Comparison of ENCODE assay signal across 19 cellular contexts in the genomic region with DNA sequence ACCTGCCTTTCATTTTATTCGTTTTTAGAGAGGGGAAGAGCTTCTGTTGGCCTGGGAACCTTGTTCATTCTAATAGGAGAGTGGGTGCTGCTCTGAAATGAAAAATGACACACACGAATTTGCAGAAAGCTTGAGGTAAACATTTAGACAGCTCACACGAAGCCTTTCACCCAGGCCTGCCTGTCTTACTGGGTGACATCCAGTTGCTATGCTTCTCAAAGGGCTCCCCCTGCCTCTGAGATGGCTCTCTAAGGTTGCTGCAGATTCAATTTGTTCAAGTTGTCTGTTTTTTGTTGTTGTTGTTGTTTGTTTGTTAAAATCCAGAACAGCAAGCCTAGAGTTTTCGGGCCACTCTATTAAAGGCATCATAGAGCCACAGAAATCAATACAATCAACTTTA. TPM values are rescaled to one million over a fixed set of nuclear protein-coding genes. Genes with fewer than 3 reads are reported as not detected.
A peak's percentile ranks its signal among the peaks of the same experiment; 100 is the strongest.
DNase-seq lines count a peak whose midpoint lies in the region; ATAC-seq and TF ChIP-seq lines count a peak whose summit lies in the region.
"Had no signal": no experiment of that assay in that cellular context is flagged by ENCODE, and none has a peak within 500 bp of the region (broad histone marks: within the 10 kb centered on the region; RNA-seq: fewer than 3 reads in every experiment).

No MANE protein-coding gene starts in this region.

- peak overlapping the region in 10 of 59 donors; percentile 0 to 31 (median 12) for H3K4me3 ChIP-seq in dorsolateral prefrontal cortex
- H3K4me3 ChIP-seq: adrenal gland, prostate gland, stomach had no signal

- no peaks in the 10 kb centered on the region for H3K27me3 ChIP-seq in dorsolateral prefrontal cortex
- H3K27me3 ChIP-seq: adrenal gland, stomach had no signal

- no peaks in the 10 kb centered on the region for H3K9me3 Mint-ChIP-seq in stimulated activated effector memory CD8-positive, alpha-beta T cell treated with anti-CD3 and anti-CD28 coated beads, Interleukin-12 subunit alpha, Interleukin-12 subunit beta, amount 100 ng/mL, for 72 hours

- intact Hi-C loops in dorsolateral prefrontal cortex (cut with DNase I): loop anchor here (1.0 to 5.0 kb wide), 4 partner anchors 46 to 207 kb away; no protein-coding TSS in a partner anchor

- peak overlapping the region in 56 of 59 donors; percentile 12 to 90 (median 76) for H3K27ac ChIP-seq in dorsolateral prefrontal cortex
- H3K27ac ChIP-seq: adrenal gland, prostate gland, stomach had no signal

- H3K4me3 Mint-ChIP-seq in stimulated activated effector memory CD8-positive, alpha-beta T cell treated with anti-CD3 and anti-CD28 coated beads, Interleukin-12 subunit alpha, Interleukin-12 subunit beta, amount 100 ng/mL, for 72 hours: no peak overlapping the region
- H3K4me3 Mint-ChIP-seq: IgD-negative memory B cell, T-helper 17 cell had no signal

- H3K4me1 Mint-ChIP-seq in stimulated activated effector memory CD8-positive, alpha-beta T cell treated with anti-CD3 and anti-CD28 coated beads, Interleukin-12 subunit alpha, Interleukin-12 subunit beta, amount 100 ng/mL, for 72 hours: no peaks in the 10 kb centered on the region
- H3K4me1 Mint-ChIP-seq: IgD-negative memory B cell, T-helper 17 cell had no signal

- no peak overlapping the region for H3K27ac Mint-ChIP-seq in stimulated activated effector memory CD8-positive, alpha-beta T cell treated with anti-CD3 and anti-CD28 coated beads, Interleukin-12 subunit alpha, Interleukin-12 subunit beta, amount 100 ng/mL, for 72 hours
- H3K27ac Mint-ChIP-seq: IgD-negative memory B cell, T-helper 17 cell had no signal

- ATAC-seq in GM19438 (IDR thresholded peaks at IDR 0.05; ENCODE audit: low read depth, unreplicated experiment) (peak; percentile 86), HG03280 (IDR thresholded peaks at IDR 0.05; ENCODE audit: unreplicated experiment) (peak; percentile 68), GM18907 (IDR thresholded peaks at IDR 0.05; ENCODE audit: unreplicated experiment) (no peak)
- ATAC-seq in stimulated activated effector memory CD8-positive, alpha-beta T cell treated with anti-CD3 and anti-CD28 coated beads, Interleukin-12 subunit alpha, Interleukin-12 subunit beta, amount 100 ng/mL, for 72 hours: no peak
- ATAC-seq: T-helper 17 cell had no signal

- DNase-seq in COR-L47 (lab: John Stamatoyannopoulos, UW): peak; percentile 19
- peak in 8 of 10 donors; percentile 38 to 78 (median 57) for DNase-seq in dorsolateral prefrontal cortex
- DNase-seq in SK-N-DZ (ENCODE audit: low spot score): no peak
- no peak for DNase-seq in stimulated activated effector memory CD8-positive, alpha-beta T cell treated with anti-CD3 and anti-CD28 coated beads, Interleukin-12 subunit alpha, Interleukin-12 subunit beta, amount 100 ng/mL, for 72 hours (ENCODE audit: low spot score in 2 of 2)
- DNase-seq in ureter (ENCODE audit: low spot score): no peak
- DNase-seq: adrenal gland; effector CD8-positive, alpha-beta T cell; EL; NCI-H2029 treated with DMSO at 0.1 percent for 48 hours; stimulated activated CD4-positive, alpha-beta T cell treated with anti-CD3 and anti-CD28 coated beads, Interleukin-4, amount 100 ng/mL, for 4 hours; stomach; T-helper 17 cell had no signal

- H3K36me3 Mint-ChIP-seq in stimulated activated effector memory CD8-positive, alpha-beta T cell treated with anti-CD3 and anti-CD28 coated beads, Interleukin-12 subunit alpha, Interleukin-12 subunit beta, amount 100 ng/mL, for 72 hours: no peaks in the 10 kb centered on the region
- H3K36me3 Mint-ChIP-seq: IgD-negative memory B cell had no signal

- peak in 55 of 56 donors; percentile 22 to 82 (median 55) for TF ChIP-seq CTCF in dorsolateral prefrontal cortex (IDR thresholded peaks at IDR 0.05 in 54 of 56, conservative IDR thresholded peaks at IDR 0.05 in 2 of 56; ENCODE audit: low read depth in 1 of 56, partially characterized antibody in 56 of 56)

RNA-seq across cellular contexts. Expression of gene PEX5L, which starts 18.1 kb away (rescaled TPM):
- total RNA-seq in dorsolateral prefrontal cortex (100 to 1,000 TPM; 144 to 392 (median 245) TPM), ureter (0.08 TPM)
- polyA plus RNA-seq in SK-N-DZ (2014; cell fraction: cytosol; rRNA removed): 6.4 and 8.0 TPM in 2 replicates
- polyA plus RNA-seq in SK-N-DZ (2014; cell fraction: nucleus; rRNA removed): 7.3 and 10.3 TPM in 2 replicates
- total RNA-seq: activated CD8-positive, alpha-beta memory T cell treated with anti-CD3 and anti-CD28 coated beads for 36 hours; lung microvascular endothelial cell; T-helper 17 cell had no signal
- polyA plus RNA-seq: IgD-negative memory B cell had no signal

Comparison
In these comparisons a context has a peak if more than half of its experiments do, and no peak if none do; other contexts are left out.
1. DNase-seq: peak in COR-L47 (single experiment) and dorsolateral prefrontal cortex (8 of 10); none in SK-N-DZ (single experiment), stimulated activated effector memory CD8-positive, alpha-beta T cell treated with anti-CD3 and anti-CD28 coated beads, Interleukin-12 subunit alpha, Interleukin-12 subunit beta, amount 100 ng/mL, for 72 hours (0 of 2) and ureter (single experiment).
2. ATAC-seq: peak in GM19438 (single experiment) and HG03280 (single experiment); none in GM18907 (single experiment) and stimulated activated effector memory CD8-positive, alpha-beta T cell treated with anti-CD3 and anti-CD28 coated beads, Interleukin-12 subunit alpha, Interleukin-12 subunit beta, amount 100 ng/mL, for 72 hours (single experiment).
3. RNA of gene PEX5L, which starts 18.1 kb away (total RNA-seq): 144 to 392 TPM in dorsolateral prefrontal cortex; 0.08 TPM in ureter (single experiment); every median in the first group is over 100 times any median in the second.